Comparison of ENCODE assay signal across 9 cellular contexts in genomic region chr6:166253277-166254229, GRCh38. TPM values are rescaled to one million over a fixed set of nuclear protein-coding genes. Genes with fewer than 3 reads are reported as not detected.
DNase-seq lines count a peak whose midpoint lies in the region; ATAC-seq and TF ChIP-seq lines count a peak whose summit lies in the region.
"Had no signal": no experiment of that assay in that cellular context is flagged by ENCODE, and none has a peak within 500 bp of the region (broad histone marks: within the 10 kb centered on the region; RNA-seq: fewer than 3 reads in every experiment).

No MANE protein-coding gene starts in this region.

- intact Hi-C loops in Calu3 (cut with micrococcal nuclease; ENCODE audit: unreplicated experiment), result no loop called here

- peak; percentile 45 for ATAC-seq in HG03571 (IDR thresholded peaks at IDR 0.05; ENCODE audit: unreplicated experiment)

- no TSS peak for BruUV-seq in Calu3 (replicated peaks; lab: Mats Ljungman, UMichigan)

- H3K9me3 Mint-ChIP-seq in Calu3 (ENCODE audit: low read depth, unreplicated experiment), result no peaks in the 10 kb centered on the region
- H3K9me3 Mint-ChIP-seq in activated naive CD4-positive, alpha-beta T cell treated with anti-CD3 and anti-CD28 coated beads, Interleukin-2, amount 10 ng/mL, durations not matched to agents 7 days and 5 days, result no peaks in the 10 kb centered on the region
- no peaks in the 10 kb centered on the region for H3K9me3 Mint-ChIP-seq in immature natural killer cell
- H3K9me3 Mint-ChIP-seq: activated naive CD4-positive, alpha-beta T cell treated with anti-CD3 and anti-CD28 coated beads, Interleukin-2, amount 50 U/mL, for 72 hours had no signal

- peaks cover 9% of the 10 kb centered on the region for H3K4me1 Mint-ChIP-seq in Calu3 (ENCODE audit: low read depth, unreplicated experiment)
- H3K4me1 Mint-ChIP-seq in activated naive CD4-positive, alpha-beta T cell treated with anti-CD3 and anti-CD28 coated beads, Interleukin-2, amount 10 ng/mL, durations not matched to agents 7 days and 5 days, result peaks cover 41% of the 10 kb centered on the region
- peaks cover 31 to 34% of the 10 kb centered on the region in 2 donors for H3K4me1 Mint-ChIP-seq in immature natural killer cell

- DNase-seq in Calu3 (no peak), immature natural killer cell (peak; percentile 44 to 52 (median 44)), NCI-H1694 treated with DMSO at 0.1 percent for 48 hours (lab: John Stamatoyannopoulos, UW) (no peak), SW480 (ENCODE audit: low spot score) (no peak), NCI-H2107 (lab: John Stamatoyannopoulos, UW) (no peak)
- peak; percentile 49 for DNase-seq in activated naive CD4-positive, alpha-beta T cell treated with anti-CD3 and anti-CD28 coated beads, Interleukin-2, amount 10 ng/mL, durations not matched to agents 7 days and 5 days
- DNase-seq in stimulated activated CD8-positive, alpha-beta memory T cell treated with anti-CD3 and anti-CD28 coated beads, Interleukin-4, amount 100 ng/mL, for 48 hours, result peak; percentile 61

- H3K27ac Mint-ChIP-seq in Calu3 (ENCODE audit: unreplicated experiment), result no peak overlapping the region
- H3K27ac Mint-ChIP-seq in activated naive CD4-positive, alpha-beta T cell treated with anti-CD3 and anti-CD28 coated beads, Interleukin-2, amount 10 ng/mL, durations not matched to agents 7 days and 5 days, result no peak overlapping the region
- H3K27ac Mint-ChIP-seq in immature natural killer cell, result peak overlapping the region in 3 of 6 donors; percentile 56 to 74 (median 59)
- H3K27ac Mint-ChIP-seq: activated naive CD4-positive, alpha-beta T cell treated with anti-CD3 and anti-CD28 coated beads, Interleukin-2, amount 50 U/mL, for 72 hours had no signal

- H3K4me3 Mint-ChIP-seq in Calu3 (ENCODE audit: low read depth, unreplicated experiment), result peak overlapping the region; percentile 33
- H3K4me3 Mint-ChIP-seq in activated naive CD4-positive, alpha-beta T cell treated with anti-CD3 and anti-CD28 coated beads, Interleukin-2, amount 10 ng/mL, durations not matched to agents 7 days and 5 days, result peak overlapping the region; percentile 61
- peak overlapping the region; percentile 74 to 88 (median 82) for H3K4me3 Mint-ChIP-seq in immature natural killer cell

- H3K36me3 Mint-ChIP-seq in Calu3 (ENCODE audit: insufficient read depth, unreplicated experiment) (peaks cover under 1% of the 10 kb centered on the region), immature natural killer cell (no peaks in the 10 kb centered on the region)
- no peaks in the 10 kb centered on the region for H3K36me3 Mint-ChIP-seq in activated naive CD4-positive, alpha-beta T cell treated with anti-CD3 and anti-CD28 coated beads, Interleukin-2, amount 10 ng/mL, durations not matched to agents 7 days and 5 days
- H3K36me3 Mint-ChIP-seq: activated naive CD4-positive, alpha-beta T cell treated with anti-CD3 and anti-CD28 coated beads, Interleukin-2, amount 50 U/mL, for 72 hours had no signal

- CTCF ChIA-PET in Calu3 (lab: Charles Lee), result interaction anchor here (0.6 kb wide), 1 partner anchor 160 kb away, joined by 6 read pairs; no protein-coding TSS in a partner anchor
- CTCF ChIA-PET in activated naive CD4-positive, alpha-beta T cell treated with anti-CD3 and anti-CD28 coated beads, Interleukin-2, amount 10 ng/mL, durations not matched to agents 7 days and 5 days (lab: Charles Lee), result interaction anchor here (1.1 kb wide), 1 partner anchor 147 kb away, joined by 3 read pairs; no protein-coding TSS in a partner anchor

- no peak for TF ChIP-seq CTCF in Calu3 (IDR thresholded peaks at IDR 0.05; ENCODE audit: unreplicated experiment)

- H3K27me3 Mint-ChIP-seq in Calu3 (ENCODE audit: unreplicated experiment), result no peaks in the 10 kb centered on the region
- peaks cover 79% of the 10 kb centered on the region for H3K27me3 Mint-ChIP-seq in activated naive CD4-positive, alpha-beta T cell treated with anti-CD3 and anti-CD28 coated beads, Interleukin-2, amount 10 ng/mL, durations not matched to agents 7 days and 5 days
- peaks cover 15 to 28% (median 22%) of the 10 kb centered on the region in 3 donors for H3K27me3 Mint-ChIP-seq in immature natural killer cell (ENCODE audit: low read depth in 3 of 3)

RNA-seq across cellular contexts. Expression of gene PRR18, which starts 54.6 kb away (rescaled TPM):
- 0.19 TPM in 1 of 2 replicates, not detected in the other for total RNA-seq in Calu3 (2022)
- not detected for polyA plus RNA-seq in immature natural killer cell

Comparison
In these comparisons a context has a peak if more than half of its experiments do, and no peak if none do; other contexts are left out.
1. DNase-seq: peak in activated naive CD4-positive, alpha-beta T cell treated with anti-CD3 and anti-CD28 coated beads, Interleukin-2, amount 10 ng/mL, durations not matched to agents 7 days and 5 days (single experiment), immature natural killer cell (3 of 3) and stimulated activated CD8-positive, alpha-beta memory T cell treated with anti-CD3 and anti-CD28 coated beads, Interleukin-4, amount 100 ng/mL, for 48 hours (single experiment); none in Calu3 (single experiment), NCI-H1694 treated with DMSO at 0.1 percent for 48 hours (single experiment), SW480 (single experiment) and NCI-H2107 (single experiment).
2. Peak in every context shown above with its lines, with median percentiles within 50 percentile points of each other: H3K4me3 Mint-ChIP-seq.